8 cellular contexts compared by ENCODE assay signal in genomic region chr6:150599199-150600002, GRCh38. TPM values are rescaled to one million over a fixed set of nuclear protein-coding genes. Genes with fewer than 3 reads are reported as not detected.
DNase-seq lines count a peak whose midpoint lies in the region; ATAC-seq, FAIRE-seq and TF ChIP-seq lines count a peak whose summit lies in the region.

Gene PLEKHG1, plus strand, starts transcription at chr6:150599885. Its CDS starts 133,797 bp downstream, at chr6:150733682.

- DNase-seq in NCI-H146 treated with DMSO at 0.1 percent for 48 hours (lab: John Stamatoyannopoulos, UW; ENCODE audit: unreplicated experiment) (peak; percentile 79), H1 (ENCODE audit: low read depth in 1 of 2, low spot score in 2 of 2) (peak; percentile 25 to 80), lung microvascular endothelial cell (ENCODE audit: low read depth in 2 of 2) (peak; percentile 56 to 77), NCI-H1694 (lab: John Stamatoyannopoulos, UW) (no peak)
- peak; percentile 72 for DNase-seq in activated CD4-positive, alpha-beta memory T cell treated with anti-CD3 and anti-CD28 coated beads for 36 hours
- DNase-seq in stimulated activated CD4-positive, alpha-beta T cell treated with anti-CD3 and anti-CD28 coated beads, TNF-alpha, amount 100 ng/mL, for 48 hours (ENCODE audit: low read depth in 3 of 3): peak; percentile 23 to 46 (median 40)

- no peaks in the 10 kb centered on the region for H3K9me3 Mint-ChIP-seq in activated CD4-positive, alpha-beta memory T cell treated with anti-CD3 and anti-CD28 coated beads for 36 hours

- H2BK5ac ChIP-seq in H1 (ENCODE audit: low read depth, low read length): no peak within 1 kb of the TSS

- no peak within 1 kb of the TSS for H3K27ac ChIP-seq in H1 (ENCODE audit: low read depth, low read length)

- no peaks in the 10 kb centered on the region for H3K79me1 ChIP-seq in H1 (ENCODE audit: low read depth, low read length)

- H3K4me3 Mint-ChIP-seq in activated CD4-positive, alpha-beta memory T cell treated with anti-CD3 and anti-CD28 coated beads for 36 hours: peak within 1 kb of the TSS; percentile 84

- H2BK12ac ChIP-seq in H1 (ENCODE audit: low read depth, low read length): no peak within 1 kb of the TSS

- 47% methylated on average over 15 of the region's 53 CpGs; no CpG with 5 or more reads in 1 of the 2 experiments for WGBS in H1 (ENCODE audit: extremely low coverage in 1 of 2, insufficient coverage in 1 of 2, insufficient read length in 1 of 2, insufficient replicate concordance in 2 of 2, low coverage in 1 of 2, low lambda C conversion rate in 2 of 2, missing lambda C conversion rate in 1 of 2), 2 experiments

- CTCF ChIA-PET in activated CD4-positive, alpha-beta memory T cell treated with anti-CD3 and anti-CD28 coated beads for 36 hours (lab: Charles Lee): interaction anchor here (0.8 to 2.1 kb wide), 5 partner anchors 33 to 181 kb away, joined by 3 to 10 read pairs (median 5); no protein-coding TSS in a partner anchor
- CTCF ChIA-PET in H1 (lab: Charles Lee; ENCODE audit: partially characterized antibody): interaction anchor here (0.7 to 2.9 kb wide), 7 partner anchors 7 to 243 kb away, joined by 3 to 11 read pairs (median 3); no protein-coding TSS in a partner anchor

- ATAC-seq in GM18517 (IDR thresholded peaks at IDR 0.05; ENCODE audit: unreplicated experiment) (peak; percentile 62), HG02642 (IDR thresholded peaks at IDR 0.05; ENCODE audit: poor library complexity, unreplicated experiment) (peak; percentile 83)

- TF ChIP-seq CTCF in H1 (IDR thresholded peaks at IDR 0.05; ENCODE audit: control extremely low read depth in 1 of 3, insufficient read depth in 1 of 3, low read depth in 1 of 3, low read length in 3 of 3): no peak

- H3K4ac ChIP-seq in H1 (replicated peaks; ENCODE audit: insufficient read length, low read depth, low read length): no peak within 1 kb of the TSS

- H3K36me3 ChIP-seq in H1 (ENCODE audit: control insufficient read depth in 2 of 4, insufficient read depth in 4 of 4, low read length in 3 of 4): no peaks in the 10 kb centered on the region

- peaks cover 19% of the 10 kb centered on the region for H3K4me1 Mint-ChIP-seq in activated CD4-positive, alpha-beta memory T cell treated with anti-CD3 and anti-CD28 coated beads for 36 hours (ENCODE audit: low read depth)

- TF ChIP-seq POLR2A in H1 (IDR thresholded peaks at IDR 0.05; ENCODE audit: control extremely low read depth in 1 of 2, low read depth in 2 of 2, low read length in 2 of 2): no peak

- no peak within 1 kb of the TSS for H4K5ac ChIP-seq in H1 (ENCODE audit: insufficient read length, low read depth, low read length)

- H3K9me3 ChIP-seq in H1 (ENCODE audit: insufficient read depth in 2 of 2, low read depth in 1 of 2, low read length in 1 of 2): no peaks in the 10 kb centered on the region

- intact Hi-C loops in activated CD4-positive, alpha-beta memory T cell treated with anti-CD3 and anti-CD28 coated beads for 36 hours (cut with micrococcal nuclease): loop anchor here (1.0 to 5.0 kb wide), 6 partner anchors 19 to 268 kb away; partner anchors contain the start of gene MTHFD1L

- H3K14ac ChIP-seq in H1 (ENCODE audit: insufficient read length): no peak within 1 kb of the TSS

- H3K18ac ChIP-seq in H1 (ENCODE audit: extremely low read depth, low read length): 0 out of 2 replicates have a peak within 1 kb of the TSS, but pooled peaks have one; percentile 5

- 0 out of 4 replicates have a peak, but pooled peaks of 1 of the 2 experiments have one; percentile 1 for TF ChIP-seq RAD21 in H1 (IDR thresholded peaks at IDR 0.05 in 1 of 2, conservative IDR thresholded peaks at IDR 0.05 in 1 of 2; ENCODE audit: low read depth in 2 of 2, low read length in 2 of 2)

- H3K27me3 Mint-ChIP-seq in activated CD4-positive, alpha-beta memory T cell treated with anti-CD3 and anti-CD28 coated beads for 36 hours: peaks cover 46% of the 10 kb centered on the region

- H3K23me2 ChIP-seq in H1 (ENCODE audit: low read depth, low read length): peaks cover 5% of the 10 kb centered on the region

- peak within 1 kb of the TSS; percentile 56 to 83 (median 65) for H3K4me3 ChIP-seq in H1 (ENCODE audit: extremely low read depth in 1 of 4, insufficient read depth in 2 of 4, low read depth in 3 of 4, low read length in 4 of 4)

- peak within 1 kb of the TSS; percentile 88 for H3K27ac Mint-ChIP-seq in activated CD4-positive, alpha-beta memory T cell treated with anti-CD3 and anti-CD28 coated beads for 36 hours

- H2AK5ac ChIP-seq in H1 (ENCODE audit: low read depth, low read length): no peak within 1 kb of the TSS

- H2BK20ac ChIP-seq in H1 (ENCODE audit: low read length): no peak within 1 kb of the TSS

- TF ChIP-seq EP300 in H1 (IDR thresholded peaks at IDR 0.05; ENCODE audit: borderline replicate concordance in 1 of 2, low read depth in 2 of 2, low read length in 2 of 2): no peak

- H3K23ac ChIP-seq in H1 (ENCODE audit: insufficient read length): no peak within 1 kb of the TSS

- H3K79me2 ChIP-seq in H1 (ENCODE audit: control insufficient read depth in 1 of 2, insufficient read depth in 2 of 2, low read length in 2 of 2): no peaks in the 10 kb centered on the region

- H2BK15ac ChIP-seq in H1 (ENCODE audit: low read length): no peak within 1 kb of the TSS

- FAIRE-seq in H1 (lab: Jason Lieb, UNC): no peak

- H4K8ac ChIP-seq in H1 (ENCODE audit: extremely low read depth, insufficient read depth, low read length): peak within 1 kb of the TSS; percentile 59

- peak within 1 kb of the TSS; percentile 48 to 74 for H3K4me2 ChIP-seq in H1 (ENCODE audit: insufficient read depth in 1 of 2, low read depth in 2 of 2, low read length in 2 of 2)

- peaks cover 15 to 41% (median 28%) of the 10 kb centered on the region in 4 experiments for H3K27me3 ChIP-seq in H1 (replicated peaks in 1 of 4; ENCODE audit: control insufficient read depth in 3 of 4, extremely low read depth in 1 of 4, insufficient read depth in 3 of 4, low read length in 3 of 4)

- peak within 1 kb of the TSS in 3 of 4 experiments; percentile 44 to 50 (median 46); a peak in 5 of 7 replicates for H3K9ac ChIP-seq in H1 (replicated peaks in 1 of 4; ENCODE audit: extremely low read depth in 1 of 4, low read depth in 3 of 4, low read length in 3 of 4)

- H3K56ac ChIP-seq in H1 (replicated peaks; ENCODE audit: insufficient read length, low read depth, low read length): no peak within 1 kb of the TSS

- H3K36me3 Mint-ChIP-seq in activated CD4-positive, alpha-beta memory T cell treated with anti-CD3 and anti-CD28 coated beads for 36 hours: no peaks in the 10 kb centered on the region

- no peaks in the 10 kb centered on the region for H4K20me1 ChIP-seq in H1 (replicated peaks in 1 of 2; ENCODE audit: control insufficient read depth in 1 of 2, insufficient read depth in 2 of 2, low read length in 2 of 2)

- H2BK120ac ChIP-seq in H1 (replicated peaks; ENCODE audit: low read depth, low read length): no peak within 1 kb of the TSS

- no peak within 1 kb of the TSS for H4K91ac ChIP-seq in H1 (replicated peaks; ENCODE audit: insufficient read length, low read length)

- peak within 1 kb of the TSS; percentile 0; the same call in 1 of the 2 replicates for H2AFZ ChIP-seq in H1 (ENCODE audit: low read length)

- POLR2A ChIA-PET in activated CD4-positive, alpha-beta memory T cell treated with anti-CD3 and anti-CD28 coated beads for 36 hours (lab: Charles Lee): interaction anchor here (0.6 to 2.6 kb wide), 6 partner anchors 32 to 1852 kb away, joined by 3 to 13 read pairs (median 5); partner anchors contain the start of gene UST
- POLR2A ChIA-PET in H1 (lab: Charles Lee; ENCODE audit: partially characterized antibody): no interaction called here

- H3K4me1 ChIP-seq in H1 (replicated peaks in 1 of 4; ENCODE audit: control insufficient read depth in 3 of 4, insufficient read depth in 4 of 4, low read length in 3 of 4): peaks cover 0 to 2% (median 0%) of the 10 kb centered on the region in 4 experiments; a peak in 2 of 7 replicates

TF ChIP-seq in H1, 55 proteins besides CTCF, POLR2A, EP300 and RAD21:
- TF ChIP-seq GTF2F1 (IDR thresholded peaks at IDR 0.05; ENCODE audit: borderline replicate concordance, low read depth, low read length) (no peak), TBP (IDR thresholded peaks at IDR 0.05; ENCODE audit: low read depth, low read length) (peak; percentile 57; the same call in 1 of the 2 replicates), CHD2 (IDR thresholded peaks at IDR 0.05; ENCODE audit: low read length) (no peak), RXRA (IDR thresholded peaks at IDR 0.05; ENCODE audit: insufficient read depth, low read depth, low read length) (no peak)
- TF ChIP-seq, protein P1, sequence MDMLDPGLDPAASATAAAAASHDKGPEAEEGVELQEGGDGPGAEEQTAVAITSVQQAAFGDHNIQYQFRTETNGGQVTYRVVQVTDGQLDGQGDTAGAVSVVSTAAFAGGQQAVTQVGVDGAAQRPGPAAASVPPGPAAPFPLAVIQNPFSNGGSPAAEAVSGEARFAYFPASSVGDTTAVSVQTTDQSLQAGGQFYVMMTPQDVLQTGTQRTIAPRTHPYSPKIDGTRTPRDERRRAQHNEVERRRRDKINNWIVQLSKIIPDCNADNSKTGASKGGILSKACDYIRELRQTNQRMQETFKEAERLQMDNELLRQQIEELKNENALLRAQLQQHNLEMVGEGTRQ (IDR thresholded peaks at IDR 0.05; ENCODE audit: low read length): no peak

RNA-seq across cellular contexts. Expression of gene PLEKHG1, which starts in this region (rescaled TPM):
- total RNA-seq in activated CD4-positive, alpha-beta memory T cell treated with anti-CD3 and anti-CD28 coated beads for 36 hours: 1 to 10 TPM; 5.0 to 6.7 TPM
- total RNA-seq in H1 (2021; fragmentation: NEBNext Ultra II Directional; extraction: Animal tissue kit (Norgen Biotek cat#: 25700)): 1.6 and 2.2 TPM in 2 replicates
- polyA plus RNA-seq in H1 (2011; rRNA removed): 0.94 and 0.97 TPM in 2 replicates
- polyA plus RNA-seq in H1 (2011; cell fraction: cytosol; rRNA removed): 1.6 TPM
- polyA plus RNA-seq in H1 (2011; cell fraction: nucleus; rRNA removed): 1.5 TPM
- 0.73 to 1.2 TPM (median 0.90 TPM) in 4 replicates for polyA plus RNA-seq in H1 (2012, experiment 1 of 2)
- 0.13 TPM for polyA plus RNA-seq in H1 (2012, experiment 2 of 2)
- 0.71 TPM for polyA plus RNA-seq in H1 (2013, experiment 1 of 2)
- polyA plus RNA-seq in H1 (2013, experiment 2 of 2): 0.52 TPM
- 5.8 and 6.6 TPM in 2 replicates for polyA minus RNA-seq in H1 (2011; rRNA and poly(A)+ RNA removed)
- polyA minus RNA-seq in H1 (2011; cell fraction: cytosol; rRNA and poly(A)+ RNA removed): 3.4 TPM
- polyA minus RNA-seq in H1 (2011; cell fraction: nucleus; rRNA and poly(A)+ RNA removed): 9.1 TPM
- 13.5 and 17.2 TPM in 2 replicates for total RNA-seq in lung microvascular endothelial cell
